In the genomic region with DNA sequence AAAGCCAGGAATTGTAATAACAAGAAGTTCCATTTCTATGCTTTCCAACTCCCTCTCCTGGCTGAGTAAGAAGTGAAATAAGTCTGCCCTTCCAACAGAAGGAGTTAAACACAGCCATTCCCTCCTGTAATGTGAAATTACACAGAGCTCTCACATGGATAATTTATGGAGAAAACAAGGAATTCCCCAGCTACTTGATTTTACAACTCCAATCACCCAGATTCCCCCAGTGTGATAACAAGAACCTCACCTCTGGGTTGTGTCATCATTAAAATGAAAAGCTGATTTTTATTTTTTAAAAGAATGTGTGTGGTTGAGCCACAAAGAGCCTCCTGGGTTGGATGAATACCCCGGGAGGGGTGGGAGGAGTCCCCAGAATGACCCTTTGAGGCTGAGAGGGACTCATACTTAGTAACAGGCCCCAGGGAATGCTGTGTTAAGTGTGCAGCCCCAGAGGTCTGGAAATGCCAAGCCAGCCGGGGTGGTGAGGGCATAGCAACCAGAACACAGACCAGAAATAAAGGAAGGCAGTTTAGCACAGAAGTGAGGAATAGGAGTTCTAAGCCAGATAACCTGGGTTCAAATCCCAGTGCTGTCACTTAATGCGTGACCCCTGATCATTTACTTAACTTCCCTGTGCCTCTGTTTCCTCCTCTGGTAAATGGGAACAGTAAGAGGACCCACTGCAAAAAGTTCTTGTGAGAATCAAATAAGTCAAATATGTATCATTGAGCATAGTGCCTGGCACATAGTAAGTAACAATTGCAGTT, we compare ENCODE assay signal across 1 cellular context.
TF ChIP-seq lines count a peak whose summit lies in the region.

No MANE protein-coding gene starts in this region.

TF ChIP-seq in IMR-90, 13 proteins besides CTCF, POLR2A, EP300 and RAD21:
- TF ChIP-seq MXI1 (IDR thresholded peaks at IDR 0.05; ENCODE audit: borderline replicate concordance, low read depth, low read length), result no peak
- no peak for TF ChIP-seq SMC3 (IDR thresholded peaks at IDR 0.05; ENCODE audit: low read depth, low read length)
- TF ChIP-seq CEBPB (IDR thresholded peaks at IDR 0.05; ENCODE audit: low read depth, low read length), result no peak
- no peak for TF ChIP-seq FOS (IDR thresholded peaks at IDR 0.05; ENCODE audit: low read depth, low read length)
- TF ChIP-seq RCOR1 (IDR thresholded peaks at IDR 0.05; ENCODE audit: insufficient replicate concordance, low read length), result no peak
- no peak for TF ChIP-seq NFE2L2 (IDR thresholded peaks at IDR 0.05; ENCODE audit: low read depth, low read length)
- no peak for TF ChIP-seq CHD1 (IDR thresholded peaks at IDR 0.05; ENCODE audit: low read depth, low read length)
- TF ChIP-seq MAZ (IDR thresholded peaks at IDR 0.05; ENCODE audit: borderline replicate concordance, low read depth, low read length), result no peak
- TF ChIP-seq, protein P1, sequence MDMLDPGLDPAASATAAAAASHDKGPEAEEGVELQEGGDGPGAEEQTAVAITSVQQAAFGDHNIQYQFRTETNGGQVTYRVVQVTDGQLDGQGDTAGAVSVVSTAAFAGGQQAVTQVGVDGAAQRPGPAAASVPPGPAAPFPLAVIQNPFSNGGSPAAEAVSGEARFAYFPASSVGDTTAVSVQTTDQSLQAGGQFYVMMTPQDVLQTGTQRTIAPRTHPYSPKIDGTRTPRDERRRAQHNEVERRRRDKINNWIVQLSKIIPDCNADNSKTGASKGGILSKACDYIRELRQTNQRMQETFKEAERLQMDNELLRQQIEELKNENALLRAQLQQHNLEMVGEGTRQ (IDR thresholded peaks at IDR 0.05; ENCODE audit: low read depth, low read length), result no peak
- TF ChIP-seq RFX5 (IDR thresholded peaks at IDR 0.05; ENCODE audit: low read depth, low read length), result no peak
- no peak for TF ChIP-seq BHLHE40 (IDR thresholded peaks at IDR 0.05; ENCODE audit: low read depth, low read length)
- TF ChIP-seq MAFK (IDR thresholded peaks at IDR 0.05; ENCODE audit: low read depth, low read length), result no peak
- TF ChIP-seq, protein P2, sequence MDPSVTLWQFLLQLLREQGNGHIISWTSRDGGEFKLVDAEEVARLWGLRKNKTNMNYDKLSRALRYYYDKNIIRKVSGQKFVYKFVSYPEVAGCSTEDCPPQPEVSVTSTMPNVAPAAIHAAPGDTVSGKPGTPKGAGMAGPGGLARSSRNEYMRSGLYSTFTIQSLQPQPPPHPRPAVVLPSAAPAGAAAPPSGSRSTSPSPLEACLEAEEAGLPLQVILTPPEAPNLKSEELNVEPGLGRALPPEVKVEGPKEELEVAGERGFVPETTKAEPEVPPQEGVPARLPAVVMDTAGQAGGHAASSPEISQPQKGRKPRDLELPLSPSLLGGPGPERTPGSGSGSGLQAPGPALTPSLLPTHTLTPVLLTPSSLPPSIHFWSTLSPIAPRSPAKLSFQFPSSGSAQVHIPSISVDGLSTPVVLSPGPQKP (IDR thresholded peaks at IDR 0.05; ENCODE audit: borderline replicate concordance, low read depth, low read length), result no peak
